1 cellular context compared by ENCODE assay signal in genomic region chr1:173914366-173914871, GRCh38.
TF ChIP-seq lines count a peak whose summit lies in the region.

No MANE protein-coding gene starts in this region.

TF ChIP-seq in H1, 55 proteins besides CTCF, POLR2A, EP300 and RAD21 (continued from another document):
- no peak for TF ChIP-seq SIN3A (conservative IDR thresholded peaks at IDR 0.05 in 1 of 2, IDR thresholded peaks at IDR 0.05 in 1 of 2; ENCODE audit: low read depth in 1 of 2, low read length in 2 of 2)
- TF ChIP-seq SAP30 (IDR thresholded peaks at IDR 0.05; ENCODE audit: insufficient read depth, insufficient replicate concordance, low read length): no peak
- TF ChIP-seq BRCA1 (IDR thresholded peaks at IDR 0.05; ENCODE audit: low read depth, low read length): no peak
- TF ChIP-seq, protein P1, sequence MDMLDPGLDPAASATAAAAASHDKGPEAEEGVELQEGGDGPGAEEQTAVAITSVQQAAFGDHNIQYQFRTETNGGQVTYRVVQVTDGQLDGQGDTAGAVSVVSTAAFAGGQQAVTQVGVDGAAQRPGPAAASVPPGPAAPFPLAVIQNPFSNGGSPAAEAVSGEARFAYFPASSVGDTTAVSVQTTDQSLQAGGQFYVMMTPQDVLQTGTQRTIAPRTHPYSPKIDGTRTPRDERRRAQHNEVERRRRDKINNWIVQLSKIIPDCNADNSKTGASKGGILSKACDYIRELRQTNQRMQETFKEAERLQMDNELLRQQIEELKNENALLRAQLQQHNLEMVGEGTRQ (IDR thresholded peaks at IDR 0.05; ENCODE audit: low read length): no peak
- TF ChIP-seq FOSL1 (IDR thresholded peaks at IDR 0.05; ENCODE audit: insufficient read depth, low read depth, low read length): no peak
- TF ChIP-seq, protein P2, sequence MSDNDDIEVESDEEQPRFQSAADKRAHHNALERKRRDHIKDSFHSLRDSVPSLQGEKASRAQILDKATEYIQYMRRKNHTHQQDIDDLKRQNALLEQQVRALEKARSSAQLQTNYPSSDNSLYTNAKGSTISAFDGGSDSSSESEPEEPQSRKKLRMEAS (IDR thresholded peaks at IDR 0.05): no peak
- TF ChIP-seq SIRT6 (IDR thresholded peaks at IDR 0.05; ENCODE audit: low read length): no peak
